In the genomic region with DNA sequence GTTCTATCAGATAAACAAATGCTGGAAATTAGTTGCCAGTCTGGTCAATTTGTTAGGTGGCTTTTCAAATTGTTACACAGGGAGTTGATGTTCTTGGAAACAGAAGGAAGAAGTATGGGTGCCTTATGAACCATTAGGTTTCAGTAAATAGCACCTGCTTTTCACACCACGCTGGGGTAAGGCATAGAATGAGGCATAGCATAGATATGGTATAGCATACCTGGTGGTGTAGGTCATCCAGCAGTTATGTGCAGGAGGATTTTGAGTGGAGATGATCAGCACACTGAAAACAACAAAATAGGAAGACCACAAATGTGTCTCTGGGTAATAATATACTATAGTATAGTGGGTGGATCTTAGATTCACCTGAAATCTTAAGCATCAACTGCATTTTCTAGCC, we compare ENCODE assay signal across 32 cellular contexts.
"Had no signal": no experiment of that assay in that cellular context is flagged by ENCODE, and none has a peak within 500 bp of the region (broad histone marks: within the 10 kb centered on the region; RNA-seq: fewer than 3 reads in every experiment).

No MANE protein-coding gene starts in this region.

- H3K27ac ChIP-seq: WERI-Rb-1 had no signal

- ATAC-seq: activated CD8-positive, alpha-beta memory T cell treated with anti-CD3 and anti-CD28 coated beads, Interleukin-2, amount 10 ng/mL, durations not matched to agents 7 days and 5 days had no signal

- H3K27ac Mint-ChIP-seq: activated CD4-positive, alpha-beta memory T cell treated with anti-CD3 and anti-CD28 coated beads, Interleukin-2, amount 10 ng/mL, durations not matched to agents 7 days and 5 days; activated CD8-positive, alpha-beta memory T cell treated with anti-CD3 and anti-CD28 coated beads, Interleukin-2, amount 10 ng/mL, durations not matched to agents 7 days and 5 days; activated naive CD8-positive, alpha-beta T cell treated with anti-CD3 and anti-CD28 coated beads for 36 hours; IgD-negative memory B cell had no signal

- H3K9me3 Mint-ChIP-seq: activated CD4-positive, alpha-beta memory T cell treated with anti-CD3 and anti-CD28 coated beads, Interleukin-2, amount 10 ng/mL, durations not matched to agents 7 days and 5 days; activated naive CD8-positive, alpha-beta T cell treated with anti-CD3 and anti-CD28 coated beads for 36 hours; IgD-negative memory B cell had no signal

- H3K36me3 Mint-ChIP-seq: activated CD8-positive, alpha-beta memory T cell treated with anti-CD3 and anti-CD28 coated beads, Interleukin-2, amount 10 ng/mL, durations not matched to agents 7 days and 5 days; activated naive CD8-positive, alpha-beta T cell treated with anti-CD3 and anti-CD28 coated beads for 36 hours; IgD-negative memory B cell had no signal

- H3K4me1 Mint-ChIP-seq: activated CD4-positive, alpha-beta memory T cell treated with anti-CD3 and anti-CD28 coated beads, Interleukin-2, amount 10 ng/mL, durations not matched to agents 7 days and 5 days; activated CD8-positive, alpha-beta memory T cell treated with anti-CD3 and anti-CD28 coated beads, Interleukin-2, amount 10 ng/mL, durations not matched to agents 7 days and 5 days; activated naive CD8-positive, alpha-beta T cell treated with anti-CD3 and anti-CD28 coated beads for 36 hours had no signal

- H3K4me3 Mint-ChIP-seq: activated CD4-positive, alpha-beta memory T cell treated with anti-CD3 and anti-CD28 coated beads, Interleukin-2, amount 10 ng/mL, durations not matched to agents 7 days and 5 days; activated CD8-positive, alpha-beta memory T cell treated with anti-CD3 and anti-CD28 coated beads, Interleukin-2, amount 10 ng/mL, durations not matched to agents 7 days and 5 days; activated naive CD8-positive, alpha-beta T cell treated with anti-CD3 and anti-CD28 coated beads for 36 hours; IgD-negative memory B cell had no signal

- H3K36me3 ChIP-seq: WERI-Rb-1 had no signal

- DNase-seq: activated CD4-positive, alpha-beta memory T cell treated with anti-CD3 and anti-CD28 coated beads, Interleukin-2, amount 10 ng/mL, durations not matched to agents 7 days and 5 days; activated CD4-positive, alpha-beta T cell treated with anti-CD3 and anti-CD28 coated beads for 1 hour; activated CD4-positive, alpha-beta T cell treated with anti-CD3 and anti-CD28 coated beads for 48 hours; activated CD4-positive, CD25-positive, alpha-beta regulatory T cell; activated CD8-positive, alpha-beta memory T cell treated with anti-CD3 and anti-CD28 coated beads for 24 hours; activated CD8-positive, alpha-beta memory T cell treated with anti-CD3 and anti-CD28 coated beads, Interleukin-2, amount 10 ng/mL, durations not matched to agents 7 days and 5 days; activated CD8-positive, alpha-beta memory T cell treated with anti-CD3 and anti-CD28 coated beads, Interleukin-2, amount 50 U/mL, for 48 hours; activated effector memory CD4-positive, alpha-beta T cell treated with anti-CD3 and anti-CD28 coated beads, Interleukin-2, amount 50 U/mL, for 16 hours; activated naive CD4-positive, alpha-beta T cell; activated naive CD4-positive, alpha-beta T cell treated with anti-CD3 and anti-CD28 coated beads, Interleukin-2, amount 50 U/mL, for 16 hours; activated naive CD8-positive, alpha-beta T cell treated with anti-CD3 and anti-CD28 coated beads for 36 hours; activated T-cell treated with anti-CD3 and anti-CD28 coated beads, Interleukin-2, amount 50 U/mL, for 48 hours; amniotic stem cell; aorta; Karpas-422; KBM-7; NCI-H1048; NCI-H1105 treated with DMSO at 0.1 percent for 48 hours; NCI-H1436; NCI-H1694; NCI-H2029; NCI-H510A; NCI-H526; NCI-H748 treated with DMSO at 0.1 percent for 48 hours; NK-92 treated with Interleukin-12 subunit alpha and Interleukin-12 subunit beta, amount 100 ng/mL, for 24 hours; SIG-M5; SW 1271; T-helper 1 cell; T-helper 2 cell; T-helper 9 cell; WERI-Rb-1 had no signal
